ENCODE assay signal across 2 cellular contexts in the genomic region with DNA sequence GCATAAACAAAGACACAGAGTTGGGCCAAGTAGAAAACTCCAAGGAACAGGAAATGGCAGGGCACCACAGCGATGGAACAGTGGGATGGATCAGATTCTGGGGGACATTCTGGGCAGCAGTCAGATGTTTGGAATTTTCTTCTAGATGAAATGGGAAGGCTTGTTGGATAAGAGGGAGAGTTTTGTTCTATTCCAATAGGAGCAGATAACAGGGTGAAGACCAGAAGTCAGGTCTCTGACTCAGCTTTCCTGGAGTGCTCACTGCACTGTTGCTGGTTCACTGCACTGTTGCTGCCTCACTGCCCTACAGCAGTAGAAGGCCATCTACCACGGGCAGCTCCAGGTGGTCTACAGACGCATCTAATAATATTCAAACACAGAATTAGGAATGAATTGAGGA.
A peak's percentile ranks its signal among the peaks of the same experiment; 100 is the strongest.
TF ChIP-seq lines count a peak whose summit lies in the region.

No MANE protein-coding gene starts in this region.

TF ChIP-seq in SK-N-SH, 30 proteins besides CTCF, POLR2A, EP300 and RAD21:
- peak; percentile 7; the same call in 1 of the 2 replicates for TF ChIP-seq TCF12 (IDR thresholded peaks at IDR 0.05)
- TF ChIP-seq ELF1 (IDR thresholded peaks at IDR 0.05) = no peak

TF ChIP-seq in endothelial cell of umbilical vein, 7 proteins besides CTCF, POLR2A, EP300 and RAD21:
- TF ChIP-seq EZH2 (IDR thresholded peaks at IDR 0.05; ENCODE audit: borderline replicate concordance, low read depth, low read length, severe bottlenecking) = no peak
- TF ChIP-seq FOS (IDR thresholded peaks at IDR 0.05; ENCODE audit: borderline replicate concordance, insufficient read depth, low read length) = peak; percentile 70
- no peak for TF ChIP-seq MYC (IDR thresholded peaks at IDR 0.05; ENCODE audit: low read depth, low read length)
- peak; percentile 29 for TF ChIP-seq JUN (IDR thresholded peaks at IDR 0.05; ENCODE audit: borderline replicate concordance, insufficient read depth, insufficient read length, low read depth)
- no peak for TF ChIP-seq MAX (IDR thresholded peaks at IDR 0.05; ENCODE audit: insufficient read depth, insufficient read length)
- peak; percentile 86 for TF ChIP-seq GATA2 (IDR thresholded peaks at IDR 0.05; ENCODE audit: insufficient read depth, insufficient read length, low read depth, low read length)
- peak; percentile 66 for TF ChIP-seq POLR2AphosphoS5 (IDR thresholded peaks at IDR 0.05; ENCODE audit: insufficient read depth, low read depth, low read length)
